Comparison of ENCODE assay signal across 1 cellular context in genomic region chr4:149987330-149987751, GRCh38.
TF ChIP-seq lines count a peak whose summit lies in the region.

No MANE protein-coding gene starts in this region.

TF ChIP-seq in GM23338, 12 proteins besides CTCF, POLR2A, EP300 and RAD21 (continued from another document):
- no peak for TF ChIP-seq ZNF462 (CRISPR knock-in tag; IDR thresholded peaks at IDR 0.05)
- no peak for TF ChIP-seq ZNF114 (CRISPR knock-in tag; IDR thresholded peaks at IDR 0.05)
- TF ChIP-seq POLR2AphosphoS5 (IDR thresholded peaks at IDR 0.05; ENCODE audit: low read depth), result no peak
- TF ChIP-seq REST (IDR thresholded peaks at IDR 0.05; ENCODE audit: unreplicated experiment), result no peak
- TF ChIP-seq ZNF331 (CRISPR knock-in tag; IDR thresholded peaks at IDR 0.05; ENCODE audit: low read depth), result no peak
TF ChIP-seq in GM23338: peak in this region for 0.
